9 cellular contexts compared by ENCODE assay signal in genomic region chr14:48526307-48526706, GRCh38.
"Had no signal": no experiment of that assay in that cellular context is flagged by ENCODE, and none has a peak within 500 bp of the region (broad histone marks: within the 10 kb centered on the region; RNA-seq: fewer than 3 reads in every experiment).

No MANE protein-coding gene starts in this region.

- H3K36me3 ChIP-seq: HAP-1 had no signal

- H3K4me3 ChIP-seq: GM23248, GM23338, HAP-1 had no signal

- ATAC-seq: GM23338, HCT116 had no signal

- H3K27ac ChIP-seq: GM23248 had no signal

- H3K4me1 ChIP-seq: HAP-1 had no signal

- H3K9ac ChIP-seq: GM23248 had no signal

- H3K4me2 ChIP-seq: GM23338 had no signal

- H2AFZ ChIP-seq: GM23248, GM23338 had no signal

- DNase-seq: GM23248, GOT3, H7, H9, HCEC 1CT, HFFc6 had no signal

- H3K9me3 ChIP-seq: HAP-1 had no signal
